In genomic region chr7:37181550-37181932, GRCh38 we compare ENCODE assay signal across 1 cellular context.
TF ChIP-seq lines count a peak whose summit lies in the region.

No MANE protein-coding gene starts in this region.

TF ChIP-seq in GM12878, 131 proteins besides CTCF, POLR2A, EP300 and RAD21 (continued from another document):
- no peak for TF ChIP-seq SKIL (IDR thresholded peaks at IDR 0.05; ENCODE audit: low read depth, poor library complexity, severe bottlenecking)
- TF ChIP-seq FOS (IDR thresholded peaks at IDR 0.05; ENCODE audit: borderline replicate concordance, extremely low read depth, insufficient read length), result no peak
- TF ChIP-seq HDAC6 (IDR thresholded peaks at IDR 0.05; ENCODE audit: unreplicated experiment), result no peak
- no peak for TF ChIP-seq PAX5 (IDR thresholded peaks at IDR 0.05; ENCODE audit: borderline replicate concordance, low read depth, low read length)
- TF ChIP-seq RUNX3 (IDR thresholded peaks at IDR 0.05; ENCODE audit: low read length), result no peak
- TF ChIP-seq, protein P1, sequence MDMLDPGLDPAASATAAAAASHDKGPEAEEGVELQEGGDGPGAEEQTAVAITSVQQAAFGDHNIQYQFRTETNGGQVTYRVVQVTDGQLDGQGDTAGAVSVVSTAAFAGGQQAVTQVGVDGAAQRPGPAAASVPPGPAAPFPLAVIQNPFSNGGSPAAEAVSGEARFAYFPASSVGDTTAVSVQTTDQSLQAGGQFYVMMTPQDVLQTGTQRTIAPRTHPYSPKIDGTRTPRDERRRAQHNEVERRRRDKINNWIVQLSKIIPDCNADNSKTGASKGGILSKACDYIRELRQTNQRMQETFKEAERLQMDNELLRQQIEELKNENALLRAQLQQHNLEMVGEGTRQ (IDR thresholded peaks at IDR 0.05; ENCODE audit: borderline replicate concordance, low read depth, low read length), result no peak
- no peak for TF ChIP-seq BMI1 (IDR thresholded peaks at IDR 0.05; ENCODE audit: borderline replicate concordance)
- TF ChIP-seq RBBP5 (conservative IDR thresholded peaks at IDR 0.05), result no peak
- TF ChIP-seq E4F1 (IDR thresholded peaks at IDR 0.05; ENCODE audit: borderline replicate concordance, partially characterized antibody), result no peak
- TF ChIP-seq, protein P2, sequence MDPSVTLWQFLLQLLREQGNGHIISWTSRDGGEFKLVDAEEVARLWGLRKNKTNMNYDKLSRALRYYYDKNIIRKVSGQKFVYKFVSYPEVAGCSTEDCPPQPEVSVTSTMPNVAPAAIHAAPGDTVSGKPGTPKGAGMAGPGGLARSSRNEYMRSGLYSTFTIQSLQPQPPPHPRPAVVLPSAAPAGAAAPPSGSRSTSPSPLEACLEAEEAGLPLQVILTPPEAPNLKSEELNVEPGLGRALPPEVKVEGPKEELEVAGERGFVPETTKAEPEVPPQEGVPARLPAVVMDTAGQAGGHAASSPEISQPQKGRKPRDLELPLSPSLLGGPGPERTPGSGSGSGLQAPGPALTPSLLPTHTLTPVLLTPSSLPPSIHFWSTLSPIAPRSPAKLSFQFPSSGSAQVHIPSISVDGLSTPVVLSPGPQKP (IDR thresholded peaks at IDR 0.05; ENCODE audit: low read depth, low read length), result no peak
- TF ChIP-seq NFYA (IDR thresholded peaks at IDR 0.05; ENCODE audit: borderline replicate concordance, low read depth, low read length), result no peak
- no peak for TF ChIP-seq PKNOX1 (IDR thresholded peaks at IDR 0.05)
- no peak for TF ChIP-seq JUND (IDR thresholded peaks at IDR 0.05; ENCODE audit: low read depth, low read length)
- TF ChIP-seq MEF2B (IDR thresholded peaks at IDR 0.05; ENCODE audit: partially characterized antibody, poor library complexity, severe bottlenecking), result no peak
- TF ChIP-seq, protein P3, sequence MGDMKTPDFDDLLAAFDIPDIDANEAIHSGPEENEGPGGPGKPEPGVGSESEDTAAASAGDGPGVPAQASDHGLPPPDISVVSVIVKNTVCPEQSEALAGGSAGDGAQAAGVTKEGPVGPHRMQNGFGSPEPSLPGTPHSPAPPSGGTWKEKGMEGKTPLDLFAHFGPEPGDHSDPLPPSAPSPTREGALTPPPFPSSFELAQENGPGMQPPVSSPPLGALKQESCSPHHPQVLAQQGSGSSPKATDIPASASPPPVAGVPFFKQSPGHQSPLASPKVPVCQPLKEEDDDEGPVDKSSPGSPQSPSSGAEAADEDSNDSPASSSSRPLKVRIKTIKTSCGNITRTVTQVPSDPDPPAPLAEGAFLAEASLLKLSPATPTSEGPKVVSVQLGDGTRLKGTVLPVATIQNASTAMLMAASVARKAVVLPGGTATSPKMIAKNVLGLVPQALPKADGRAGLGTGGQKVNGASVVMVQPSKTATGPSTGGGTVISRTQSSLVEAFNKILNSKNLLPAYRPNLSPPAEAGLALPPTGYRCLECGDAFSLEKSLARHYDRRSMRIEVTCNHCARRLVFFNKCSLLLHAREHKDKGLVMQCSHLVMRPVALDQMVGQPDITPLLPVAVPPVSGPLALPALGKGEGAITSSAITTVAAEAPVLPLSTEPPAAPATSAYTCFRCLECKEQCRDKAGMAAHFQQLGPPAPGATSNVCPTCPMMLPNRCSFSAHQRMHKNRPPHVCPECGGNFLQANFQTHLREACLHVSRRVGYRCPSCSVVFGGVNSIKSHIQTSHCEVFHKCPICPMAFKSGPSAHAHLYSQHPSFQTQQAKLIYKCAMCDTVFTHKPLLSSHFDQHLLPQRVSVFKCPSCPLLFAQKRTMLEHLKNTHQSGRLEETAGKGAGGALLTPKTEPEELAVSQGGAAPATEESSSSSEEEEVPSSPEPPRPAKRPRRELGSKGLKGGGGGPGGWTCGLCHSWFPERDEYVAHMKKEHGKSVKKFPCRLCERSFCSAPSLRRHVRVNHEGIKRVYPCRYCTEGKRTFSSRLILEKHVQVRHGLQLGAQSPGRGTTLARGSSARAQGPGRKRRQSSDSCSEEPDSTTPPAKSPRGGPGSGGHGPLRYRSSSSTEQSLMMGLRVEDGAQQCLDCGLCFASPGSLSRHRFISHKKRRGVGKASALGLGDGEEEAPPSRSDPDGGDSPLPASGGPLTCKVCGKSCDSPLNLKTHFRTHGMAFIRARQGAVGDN (IDR thresholded peaks at IDR 0.05), result no peak
- no peak for TF ChIP-seq EGR1 (IDR thresholded peaks at IDR 0.05; ENCODE audit: borderline replicate concordance in 1 of 2, low read depth in 2 of 2, low read length in 2 of 2)
TF ChIP-seq in GM12878: peak in this region for 0.
